ENCODE assay signal across 29 cellular contexts in the genomic region with DNA sequence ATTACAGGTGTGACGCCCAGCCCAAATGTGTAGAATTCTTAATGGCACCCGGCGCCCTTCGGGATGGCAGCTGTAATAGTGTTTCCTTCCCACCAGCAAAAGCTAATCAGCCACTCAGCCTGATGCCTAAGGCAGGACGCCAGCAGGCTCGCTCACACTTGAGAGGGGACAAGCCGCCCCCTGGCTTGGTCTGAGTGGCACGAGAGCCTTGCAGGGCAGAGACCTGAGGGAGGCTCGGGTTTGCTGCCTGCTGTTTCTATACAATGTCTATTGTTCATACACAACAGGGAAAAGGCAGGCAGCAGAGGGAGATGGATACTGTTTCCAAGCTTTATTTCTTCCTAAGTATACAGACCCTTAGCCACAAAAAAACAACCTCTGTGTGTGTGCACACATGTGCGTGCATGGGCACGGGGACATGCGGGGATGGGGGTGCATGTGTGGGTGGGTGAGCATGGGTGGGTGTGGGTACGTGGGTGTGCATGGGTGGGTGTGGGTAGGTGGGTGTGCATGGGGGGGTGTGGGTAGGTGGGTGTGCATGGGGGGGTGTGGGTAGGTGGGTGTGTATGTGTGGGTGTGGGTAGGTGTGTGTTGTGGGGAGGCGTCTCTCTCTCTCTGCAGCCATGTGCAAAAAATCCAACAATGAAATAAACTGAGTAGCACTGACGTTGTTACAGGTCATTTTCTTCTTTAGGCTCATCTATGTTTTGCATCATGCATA. TPM values are rescaled to one million over a fixed set of nuclear protein-coding genes. Genes with fewer than 3 reads are reported as not detected.
A peak's percentile ranks its signal among the peaks of the same experiment; 100 is the strongest.
DNase-seq lines count a peak whose midpoint lies in the region; ATAC-seq and TF ChIP-seq lines count a peak whose summit lies in the region.
"Had no signal": no experiment of that assay in that cellular context is flagged by ENCODE, and none has a peak within 500 bp of the region (broad histone marks: within the 10 kb centered on the region; RNA-seq: fewer than 3 reads in every experiment).

No MANE protein-coding gene starts in this region.

- no peak overlapping the region for H3K4me3 Mint-ChIP-seq in endodermal cell
- no peak overlapping the region for H3K4me3 Mint-ChIP-seq in CD4-positive, alpha-beta memory T cell
- H3K4me3 Mint-ChIP-seq: CD8-positive, alpha-beta T cell; stimulated activated naive B cell treated with anti-CD40 and anti-IgM and Interleukin-4, amounts not matched to agents 10 μg/mL and 1 μg/mL and 100 μg/mL, for 72 hours; T-helper 17 cell had no signal

- TF ChIP-seq EP300 in transverse colon (IDR thresholded peaks at IDR 0.05; ENCODE audit: low read depth), result no peak

- CTCF ChIA-PET in CD4-positive, alpha-beta memory T cell (lab: Charles Lee; ENCODE audit: partially characterized antibody), result no interaction called here

- H3K9me3 ChIP-seq in endodermal cell (ENCODE audit: control insufficient read depth, low read length), result peaks cover 5% of the 10 kb centered on the region
- peaks cover 8% of the 10 kb centered on the region for H3K9me3 ChIP-seq in lower lobe of right lung
- no peaks in the 10 kb centered on the region for H3K9me3 ChIP-seq in transverse colon
- no peaks in the 10 kb centered on the region for H3K9me3 ChIP-seq in CD4-positive, alpha-beta memory T cell (ENCODE audit: control insufficient read depth in 1 of 2, low read length in 2 of 2)
- H3K9me3 ChIP-seq: body of pancreas had no signal

- H3K4me3 ChIP-seq in endodermal cell (ENCODE audit: low read length) (no peak overlapping the region), lower lobe of right lung (no peak overlapping the region), transverse colon (no peak overlapping the region)
- H3K4me3 ChIP-seq in CD4-positive, alpha-beta memory T cell (ENCODE audit: low read length in 2 of 2), result no peak overlapping the region
- H3K4me3 ChIP-seq: body of pancreas, GM12878, hepatocyte, SK-N-MC, skin epidermis, thoracic aorta had no signal

- no peaks in the 10 kb centered on the region for H3K36me3 Mint-ChIP-seq in endodermal cell (ENCODE audit: low read depth)
- H3K36me3 Mint-ChIP-seq in CD4-positive, alpha-beta memory T cell, result peaks cover 0 to 4% of the 10 kb centered on the region in 2 donors
- H3K36me3 Mint-ChIP-seq: CD8-positive, alpha-beta T cell had no signal

- TF ChIP-seq POLR2A in transverse colon (IDR thresholded peaks at IDR 0.05), result no peak

- no peak overlapping the region for H3K9ac ChIP-seq in endodermal cell (ENCODE audit: extremely low read depth, low read length, poor library complexity, severe bottlenecking)

- POLR2A ChIA-PET in CD4-positive, alpha-beta memory T cell (lab: Charles Lee; ENCODE audit: partially characterized antibody), result no interaction called here

- in situ Hi-C loops in transverse colon (cut with MboI; ENCODE audit: low pct_ligation_motif_present in 1 of 4, low pct_unique_long_range_greater_than_20kb in 1 of 4, low sequenced_read_pairs in 3 of 4), result no loop called here

- H3K4me1 ChIP-seq in endodermal cell (ENCODE audit: control insufficient read depth, insufficient read depth, low read length), result no peaks in the 10 kb centered on the region
- no peaks in the 10 kb centered on the region for H3K4me1 ChIP-seq in lower lobe of right lung
- H3K4me1 ChIP-seq in transverse colon, result no peaks in the 10 kb centered on the region
- H3K4me1 ChIP-seq in CD4-positive, alpha-beta memory T cell (ENCODE audit: insufficient read depth, low read length), result peaks cover 9% of the 10 kb centered on the region
- H3K4me1 ChIP-seq: body of pancreas had no signal

- H3K27ac ChIP-seq in endodermal cell (ENCODE audit: low read depth, low read length) (peak overlapping the region; percentile 49), lower lobe of right lung (no peak overlapping the region), transverse colon (no peak overlapping the region)
- H3K27ac ChIP-seq in CD4-positive, alpha-beta memory T cell (ENCODE audit: low read depth, low read length), result no peak overlapping the region
- H3K27ac ChIP-seq: body of pancreas, hepatocyte, SK-N-MC, skin epidermis, thoracic aorta had no signal

- ATAC-seq in lower lobe of right lung, result no peak
- ATAC-seq: body of pancreas; CD8-positive, alpha-beta T cell; GM12878; stimulated activated naive B cell treated with anti-CD40 and anti-IgM and Interleukin-4, amounts not matched to agents 10 μg/mL and 1 μg/mL and 100 μg/mL, for 72 hours; T-helper 17 cell had no signal

- peaks cover 24% of the 10 kb centered on the region for H3K27me3 Mint-ChIP-seq in endodermal cell (ENCODE audit: insufficient read depth)
- H3K27me3 Mint-ChIP-seq in CD4-positive, alpha-beta memory T cell, result peaks cover 6 to 8% of the 10 kb centered on the region in 2 donors

- H3K36me3 ChIP-seq in endodermal cell (ENCODE audit: control insufficient read depth, insufficient read depth, low read length) (no peaks in the 10 kb centered on the region), lower lobe of right lung (no peaks in the 10 kb centered on the region), transverse colon (no peaks in the 10 kb centered on the region)
- no peaks in the 10 kb centered on the region for H3K36me3 ChIP-seq in CD4-positive, alpha-beta memory T cell (ENCODE audit: insufficient read depth, low read length)
- H3K36me3 ChIP-seq: thoracic aorta had no signal

- no peak overlapping the region for H3K27ac Mint-ChIP-seq in endodermal cell
- H3K27ac Mint-ChIP-seq in CD4-positive, alpha-beta memory T cell, result no peak overlapping the region
- H3K27ac Mint-ChIP-seq: CD8-positive, alpha-beta T cell; progenitor cell of endocrine pancreas; stimulated activated naive B cell treated with anti-CD40 and anti-IgM and Interleukin-4, amounts not matched to agents 10 μg/mL and 1 μg/mL and 100 μg/mL, for 72 hours; T-helper 17 cell had no signal

- 53 to 85% methylated on average over 3 to 15 of the region's 15 CpGs for WGBS in endodermal cell (ENCODE audit: insufficient coverage in 1 of 2, insufficient read length in 1 of 2), 2 experiments
- WGBS in transverse colon (ENCODE audit: low coverage in 1 of 2), 2 donors, result 63 to 68% methylated on average over 1 to 15 of the region's 15 CpGs

- intact Hi-C loops in lower lobe of right lung (cut with DNase I) (no loop called here), transverse colon (cut with DNase I; ENCODE audit: low total_unique reads) (no loop called here)
- intact Hi-C loops in CD4-positive, alpha-beta memory T cell (cut with micrococcal nuclease), result no loop called here

- DNase-seq in NCI-H1417 (lab: John Stamatoyannopoulos, UW) (peak in 2 of 3 experiments; percentile 65 to 89), NCI-H1417 treated with DMSO at 0.1 percent for 48 hours (lab: John Stamatoyannopoulos, UW) (no peak), NCI-H2107 treated with DMSO at 0.1 percent for 48 hours (lab: John Stamatoyannopoulos, UW; ENCODE audit: unreplicated experiment) (peak; percentile 79), endodermal cell (peak; percentile 81), retina (peak; percentile 53), lower lobe of right lung (no peak), transverse colon (no peak)
- no peak for DNase-seq in CD4-positive, alpha-beta memory T cell
- DNase-seq: 8988T; activated CD4-positive, alpha-beta T cell treated with anti-CD3 and anti-CD28 coated beads, Interleukin-2, amount 50 U/mL, for 48 hours; activated effector memory CD4-positive, alpha-beta T cell treated with anti-CD3 and anti-CD28 coated beads, Interleukin-2, amount 50 U/mL, for 16 hours; body of pancreas; CD8-positive, alpha-beta T cell; DMS53; effector CD4-positive, alpha-beta T cell; erythroblast; foreskin fibroblast; Kasumi-1; stimulated activated naive B cell treated with anti-CD40 and anti-IgM and Interleukin-4, amounts not matched to agents 10 μg/mL and 1 μg/mL and 100 μg/mL, for 72 hours; T-helper 17 cell had no signal

- H3K9me3 Mint-ChIP-seq in endodermal cell, result peaks cover 11% of the 10 kb centered on the region
- peaks cover 0 to 10% (median 4%) of the 10 kb centered on the region in 8 donors for H3K9me3 Mint-ChIP-seq in CD4-positive, alpha-beta memory T cell

- peaks cover 4% of the 10 kb centered on the region for H3K4me1 Mint-ChIP-seq in endodermal cell
- H3K4me1 Mint-ChIP-seq in CD4-positive, alpha-beta memory T cell, result peaks cover 3 to 14% (median 9%) of the 10 kb centered on the region in 4 donors

- no peak for TF ChIP-seq CTCF in endodermal cell (conservative IDR thresholded peaks at IDR 0.05)
- TF ChIP-seq CTCF in lower lobe of right lung (IDR thresholded peaks at IDR 0.05), result no peak
- TF ChIP-seq CTCF in transverse colon (IDR thresholded peaks at IDR 0.05), result no peak

- no peaks in the 10 kb centered on the region for H3K27me3 ChIP-seq in endodermal cell (ENCODE audit: control insufficient read depth, insufficient read depth, low read length, poor library complexity, severe bottlenecking)
- peaks cover 5% of the 10 kb centered on the region for H3K27me3 ChIP-seq in lower lobe of right lung (ENCODE audit: low read depth)
- no peaks in the 10 kb centered on the region for H3K27me3 ChIP-seq in transverse colon
- no peaks in the 10 kb centered on the region for H3K27me3 ChIP-seq in CD4-positive, alpha-beta memory T cell (ENCODE audit: insufficient read depth, low read length)
- H3K27me3 ChIP-seq: body of pancreas, hepatocyte had no signal

RNA-seq across cellular contexts. Expression of gene SLC38A8, which starts 10.0 kb away (rescaled TPM):
- total RNA-seq in endodermal cell (not detected), lower lobe of right lung (not detected), transverse colon (not detected)
- 0.46 TPM for polyA plus RNA-seq in endodermal cell (2013, experiment 1 of 2)
- polyA plus RNA-seq in endodermal cell (2013, experiment 2 of 2), result not detected
- not detected for total RNA-seq in CD4-positive, alpha-beta memory T cell
- polyA plus RNA-seq in CD4-positive, alpha-beta memory T cell, result not detected
- total RNA-seq: body of pancreas; CD8-positive, alpha-beta T cell; GM12878; hepatocyte; HT1080; mononuclear cell; T-helper 17 cell; thoracic aorta had no signal
- polyA plus RNA-seq: GM12878, hepatocyte, neural cell had no signal

Comparison
In these comparisons a context has a peak if more than half of its experiments do, and no peak if none do; other contexts are left out.
1. DNase-seq: peak in NCI-H1417 (2 of 3), NCI-H2107 treated with DMSO at 0.1 percent for 48 hours (single experiment), endodermal cell (single experiment) and retina (single experiment); none in NCI-H1417 treated with DMSO at 0.1 percent for 48 hours (single experiment), lower lobe of right lung (single experiment), transverse colon (single experiment) and CD4-positive, alpha-beta memory T cell (0 of 5).